Comparison of ENCODE assay signal across 8 cellular contexts in the genomic region with DNA sequence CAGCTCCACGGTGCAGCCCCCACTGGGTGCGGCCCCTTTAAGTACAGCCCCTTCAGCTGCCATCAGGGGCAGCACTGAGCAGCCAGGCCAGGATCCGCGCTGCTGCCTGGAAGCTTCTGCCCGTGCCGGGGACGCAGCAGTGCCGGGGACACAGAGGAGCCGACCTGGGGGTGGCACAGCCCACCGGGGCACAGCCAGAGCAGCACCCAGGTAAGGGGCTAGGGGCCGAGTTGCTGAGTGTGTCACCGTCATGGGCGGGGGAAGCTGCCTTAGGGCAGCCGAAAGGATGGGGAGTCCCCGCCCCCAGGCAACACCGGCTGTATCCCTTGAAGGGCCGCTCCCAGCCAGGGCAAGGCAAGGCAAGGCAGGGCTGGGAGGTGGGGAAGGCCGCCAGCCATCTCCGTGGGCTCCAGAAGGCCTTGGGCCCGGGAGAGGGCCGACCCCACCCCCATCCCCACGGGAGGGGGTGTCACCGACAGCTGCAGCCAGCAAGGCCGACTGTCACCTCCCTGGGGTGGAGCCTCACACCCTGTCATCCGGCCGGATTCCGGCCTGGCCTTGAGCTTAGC. TPM values are rescaled to one million over a fixed set of nuclear protein-coding genes. Genes with fewer than 3 reads are reported as not detected.
DNase-seq lines count a peak whose midpoint lies in the region; ATAC-seq and TF ChIP-seq lines count a peak whose summit lies in the region.
"Not testable (repeated sequence)": the region's sequence is repeated elsewhere in the genome, so short reads cannot be mapped to it uniquely, and the experiment has no call there.

A gene (plus strand): TSS at position 99 of the 569 bp plus-strand sequence. CDS start 1,937 bp downstream, outside the sequence.

- H3K9ac ChIP-seq in DND-41 (ENCODE audit: low read depth, low read length): peak within 1 kb of the TSS; percentile 55; the same call in 1 of the 2 replicates

- H3K9me3 ChIP-seq in DND-41 (ENCODE audit: insufficient read depth, low read length, severe bottlenecking): not testable (repeated sequence)

- H3K4me3 ChIP-seq in DND-41 (ENCODE audit: low read depth in 1 of 2, low read length in 2 of 2): peak within 1 kb of the TSS; percentile 24 to 63; a peak in 3 of 4 replicates
- peak within 1 kb of the TSS; percentile 16; the same call in 1 of the 2 replicates for H3K4me3 ChIP-seq in H7 (ENCODE audit: insufficient read depth, low read depth, low read length)

- H3K27ac ChIP-seq in DND-41 (ENCODE audit: low read length): not testable (repeated sequence)

- peaks cover 5 to 11% of the 10 kb centered on the region in 2 donors for H3K4me1 Mint-ChIP-seq in natural killer cell treated with Interleukin-12 subunit alpha and Interleukin-12 subunit beta and Interleukin-15 and Interleukin-18, amount 100 ng/mL, for 72 hours (ENCODE audit: low read depth in 2 of 2)
- H3K4me1 Mint-ChIP-seq in stimulated activated effector memory CD8-positive, alpha-beta T cell treated with anti-CD3 and anti-CD28 coated beads, Interleukin-12 subunit alpha, Interleukin-12 subunit beta, amount 100 ng/mL, for 72 hours: peaks cover 20% of the 10 kb centered on the region

- not testable (repeated sequence) for H4K20me1 ChIP-seq in DND-41 (ENCODE audit: insufficient read depth, low read length)

- DNase-seq in DND-41 (peak; percentile 84), H7 (peak; percentile 94), M059J (ENCODE audit: low read depth) (peak; percentile 77), SIG-M5 treated with dmso at 0.1 percent for 504 hours (lab: John Stamatoyannopoulos, UW; ENCODE audit: unreplicated experiment) (peak; percentile 53), fibroblast of peridontal ligament (ENCODE audit: extremely low read depth) (peak; percentile 65)
- DNase-seq in activated T-helper 9 cell treated with anti-CD3 and anti-CD28 coated beads, Interleukin-2, amount 50 U/mL, for 16 hours (ENCODE audit: low read depth): peak; percentile 68
- peak; percentile 81 for DNase-seq in natural killer cell treated with Interleukin-12 subunit alpha and Interleukin-12 subunit beta and Interleukin-15 and Interleukin-18, amount 100 ng/mL, for 72 hours (ENCODE audit: low spot score)
- peak; percentile 79 to 92 for DNase-seq in stimulated activated effector memory CD8-positive, alpha-beta T cell treated with anti-CD3 and anti-CD28 coated beads, Interleukin-12 subunit alpha, Interleukin-12 subunit beta, amount 100 ng/mL, for 72 hours (ENCODE audit: low spot score in 2 of 2)

- peak; percentile 90 for ATAC-seq in DND-41 (ENCODE audit: insufficient read depth, low read depth)
- ATAC-seq in natural killer cell treated with Interleukin-12 subunit alpha and Interleukin-12 subunit beta and Interleukin-15 and Interleukin-18, amount 100 ng/mL, for 72 hours: peak; percentile 88
- peak; percentile 87 for ATAC-seq in stimulated activated effector memory CD8-positive, alpha-beta T cell treated with anti-CD3 and anti-CD28 coated beads, Interleukin-12 subunit alpha, Interleukin-12 subunit beta, amount 100 ng/mL, for 72 hours

- H3K9me3 Mint-ChIP-seq in natural killer cell treated with Interleukin-12 subunit alpha and Interleukin-12 subunit beta and Interleukin-15 and Interleukin-18, amount 100 ng/mL, for 72 hours; stimulated activated effector memory CD8-positive, alpha-beta T cell treated with anti-CD3 and anti-CD28 coated beads, Interleukin-12 subunit alpha, Interleukin-12 subunit beta, amount 100 ng/mL, for 72 hours: not testable (repeated sequence)

- H3K4me2 ChIP-seq in DND-41 (ENCODE audit: insufficient read depth, low read length): peak within 1 kb of the TSS; percentile 91

- H3K79me2 ChIP-seq in DND-41 (ENCODE audit: insufficient read depth, low read length): not testable (repeated sequence)

- not testable (repeated sequence) for H3K27me3 Mint-ChIP-seq in natural killer cell treated with Interleukin-12 subunit alpha and Interleukin-12 subunit beta and Interleukin-15 and Interleukin-18, amount 100 ng/mL, for 72 hours

- H3K27ac Mint-ChIP-seq in natural killer cell treated with Interleukin-12 subunit alpha and Interleukin-12 subunit beta and Interleukin-15 and Interleukin-18, amount 100 ng/mL, for 72 hours: peak within 1 kb of the TSS in 1 of 2 donors; percentile 35
- H3K27ac Mint-ChIP-seq in stimulated activated effector memory CD8-positive, alpha-beta T cell treated with anti-CD3 and anti-CD28 coated beads, Interleukin-12 subunit alpha, Interleukin-12 subunit beta, amount 100 ng/mL, for 72 hours: peak within 1 kb of the TSS; percentile 54

- not testable (repeated sequence) for H3K36me3 Mint-ChIP-seq in natural killer cell treated with Interleukin-12 subunit alpha and Interleukin-12 subunit beta and Interleukin-15 and Interleukin-18, amount 100 ng/mL, for 72 hours
- H3K36me3 Mint-ChIP-seq in stimulated activated effector memory CD8-positive, alpha-beta T cell treated with anti-CD3 and anti-CD28 coated beads, Interleukin-12 subunit alpha, Interleukin-12 subunit beta, amount 100 ng/mL, for 72 hours: peaks cover 38% of the 10 kb centered on the region

- peaks cover 22% of the 10 kb centered on the region for H3K36me3 ChIP-seq in DND-41 (ENCODE audit: insufficient read depth, low read length)
- H3K36me3 ChIP-seq in H7 (replicated peaks; ENCODE audit: control insufficient read depth, insufficient read depth, low read length): not testable (repeated sequence)

- peak; percentile 83 for TF ChIP-seq CTCF in DND-41 (IDR thresholded peaks at IDR 0.05; ENCODE audit: borderline replicate concordance, extremely low read depth, low read length, poor library complexity, severe bottlenecking)

- peaks cover 18% of the 10 kb centered on the region for H3K4me1 ChIP-seq in DND-41 (ENCODE audit: insufficient read depth, low read length)

- peak within 1 kb of the TSS; percentile 67 for H2AFZ ChIP-seq in DND-41 (ENCODE audit: low read depth, low read length)

- not testable (repeated sequence) for H3K27me3 ChIP-seq in DND-41 (ENCODE audit: insufficient read depth, low read length, poor library complexity); H7 (ENCODE audit: control insufficient read depth, insufficient read depth, low read length)

- H3K4me3 Mint-ChIP-seq in natural killer cell treated with Interleukin-12 subunit alpha and Interleukin-12 subunit beta and Interleukin-15 and Interleukin-18, amount 100 ng/mL, for 72 hours: peak within 1 kb of the TSS; percentile 86
- peak within 1 kb of the TSS; percentile 79 for H3K4me3 Mint-ChIP-seq in stimulated activated effector memory CD8-positive, alpha-beta T cell treated with anti-CD3 and anti-CD28 coated beads, Interleukin-12 subunit alpha, Interleukin-12 subunit beta, amount 100 ng/mL, for 72 hours

RNA-seq across cellular contexts. Expression of the gene that starts here (rescaled TPM):
- total RNA-seq in H7 (2014; rRNA removed; shearing (Covaris generic)): 0.14 and 0.52 TPM in 2 replicates
- 0.15 and 1.1 TPM in 2 replicates for total RNA-seq in M059J (2014; rRNA removed; shearing (Covaris generic))
- total RNA-seq in natural killer cell treated with Interleukin-12 subunit alpha and Interleukin-12 subunit beta and Interleukin-15 and Interleukin-18, amount 100 ng/mL, for 72 hours: 10 to 100 TPM in 1 of 2 donors, 1 to 10 TPM in 1; 7.8 to 11.2 TPM

Comparison
In these comparisons a context has a peak if more than half of its experiments do, and no peak if none do; other contexts are left out.
1. Peak in DNase-seq and H3K4me3 ChIP-seq in H7; RNA of the gene not detected or under 1 TPM.